In the genomic region with DNA sequence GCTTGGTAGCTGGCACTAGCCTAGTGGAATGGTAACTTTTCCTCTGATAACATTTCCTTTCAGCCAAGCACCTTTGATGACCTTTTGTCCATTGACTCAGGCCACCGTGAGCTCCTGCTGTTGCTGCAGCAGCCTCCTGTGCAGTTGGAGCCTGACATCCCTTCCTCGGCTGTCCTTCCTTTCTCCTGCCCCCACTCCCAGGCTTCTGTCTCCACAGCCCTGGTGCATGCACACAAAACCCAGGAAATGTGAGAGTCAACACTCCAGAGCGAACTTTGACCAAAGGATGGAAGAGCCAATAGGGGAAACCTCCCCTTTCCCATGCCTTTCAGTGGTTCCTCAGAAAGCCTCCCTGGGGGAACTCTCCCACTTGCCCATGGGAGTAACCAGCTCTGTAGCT, we compare ENCODE assay signal across 23 cellular contexts.
DNase-seq lines count a peak whose midpoint lies in the region; ATAC-seq, FAIRE-seq and TF ChIP-seq lines count a peak whose summit lies in the region.
"Had no signal": no experiment of that assay in that cellular context is flagged by ENCODE, and none has a peak within 500 bp of the region (broad histone marks: within the 10 kb centered on the region; RNA-seq: fewer than 3 reads in every experiment).

No MANE protein-coding gene starts in this region.

- H3K27ac ChIP-seq in HepG2 (ENCODE audit: extremely low read length, insufficient read depth, low read length): no peak overlapping the region
- H3K27ac ChIP-seq: GM23248 had no signal

- H3K27ac Mint-ChIP-seq in osteocyte (ENCODE audit: unreplicated experiment): no peak overlapping the region
- H3K27ac Mint-ChIP-seq: CD4-positive, CD25-positive, alpha-beta regulatory T cell; CD8-positive, alpha-beta memory T cell; IgD-negative memory B cell had no signal

- no peak overlapping the region for H3K9ac ChIP-seq in HepG2 (ENCODE audit: insufficient read depth, low read depth, low read length)
- H3K9ac ChIP-seq: GM23248 had no signal

- H3K4me1 Mint-ChIP-seq in osteocyte (ENCODE audit: unreplicated experiment): no peaks in the 10 kb centered on the region
- H3K4me1 Mint-ChIP-seq: CD4-positive, CD25-positive, alpha-beta regulatory T cell; CD8-positive, alpha-beta memory T cell; IgD-negative memory B cell had no signal

- no TSS peak for BruUV-seq in HepG2 (replicated peaks; lab: Mats Ljungman, UMichigan)

- no peak overlapping the region for H3K4me3 ChIP-seq in HepG2 (replicated peaks in 1 of 3; ENCODE audit: insufficient read depth in 1 of 3, low read depth in 2 of 3, low read length in 3 of 3)
- H3K4me3 ChIP-seq: GM23248, HAP-1 had no signal

- H3K9me3 Mint-ChIP-seq in osteocyte (ENCODE audit: unreplicated experiment): no peaks in the 10 kb centered on the region
- H3K9me3 Mint-ChIP-seq: IgD-negative memory B cell had no signal

- no peak overlapping the region for H2AFZ ChIP-seq in HepG2 (ENCODE audit: low read length)
- H2AFZ ChIP-seq: GM23248 had no signal

- H3K4me2 ChIP-seq in HepG2 (ENCODE audit: low read depth, low read length): peak overlapping the region; percentile 55

- POLR2A ChIA-PET in HepG2 (lab: Yijun Ruan, JAX): no interaction called here

- H3K27me3 ChIP-seq in HepG2 (ENCODE audit: control insufficient read depth in 1 of 2, insufficient read depth in 2 of 2, low read length in 2 of 2): no peaks in the 10 kb centered on the region

- no peak overlapping the region for H3K4me3 Mint-ChIP-seq in osteocyte (ENCODE audit: unreplicated experiment)
- H3K4me3 Mint-ChIP-seq: CD8-positive, alpha-beta memory T cell; IgD-negative memory B cell had no signal

- no peak for TF ChIP-seq POLR2A in HepG2 (IDR thresholded peaks at IDR 0.05; ENCODE audit: insufficient read depth in 1 of 2, low read depth in 2 of 2, low read length in 2 of 2)

- FAIRE-seq in HepG2 (lab: Jason Lieb, UNC): peak; percentile 21
- FAIRE-seq: A204.1, D721Med, GM19239 had no signal

- 0% methylated on average over 3 of the region's 3 CpGs for WGBS in HepG2 (ENCODE audit: low lambda C conversion rate)

- no peaks in the 10 kb centered on the region for H3K9me3 ChIP-seq in HepG2 (ENCODE audit: low read length)
- H3K9me3 ChIP-seq: BE2C, Caco-2, HAP-1 had no signal

- no peaks in the 10 kb centered on the region for H3K36me3 ChIP-seq in HepG2 (replicated peaks in 1 of 2; ENCODE audit: control insufficient read depth in 1 of 2, insufficient read depth in 2 of 2, low read length in 2 of 2)
- H3K36me3 ChIP-seq: BE2C, HAP-1 had no signal

- ATAC-seq in HepG2 (peak; percentile 95), HG03342 (IDR thresholded peaks at IDR 0.05; ENCODE audit: unreplicated experiment) (no peak), GM18909 (IDR thresholded peaks at IDR 0.05; ENCODE audit: poor library complexity, unreplicated experiment) (no peak)

- TF ChIP-seq EP300 in HepG2 (IDR thresholded peaks at IDR 0.05; ENCODE audit: low read depth in 2 of 2, low read length in 2 of 2) (no peak), HepG2 (CRISPR knock-in tag; IDR thresholded peaks at IDR 0.05; ENCODE audit: borderline replicate concordance) (no peak)

- no peak for TF ChIP-seq RAD21 in HepG2 (CRISPR knock-in tag; IDR thresholded peaks at IDR 0.05)

- CTCF ChIA-PET in HepG2 (lab: Yijun Ruan, JAX; ENCODE audit: low intra/inter-chr PET ratio, low total read pairs): no interaction called here

- H3K79me2 ChIP-seq in HepG2 (ENCODE audit: insufficient read depth, low read length): no peaks in the 10 kb centered on the region

- TF ChIP-seq CTCF in HepG2 (CRISPR knock-in tag; IDR thresholded peaks at IDR 0.05): no peak
- no peak for TF ChIP-seq CTCF in osteocyte (IDR thresholded peaks at IDR 0.05)

- no peaks in the 10 kb centered on the region for H3K36me3 Mint-ChIP-seq in osteocyte (ENCODE audit: unreplicated experiment)
- H3K36me3 Mint-ChIP-seq: CD4-positive, CD25-positive, alpha-beta regulatory T cell; CD8-positive, alpha-beta memory T cell had no signal

- no peaks in the 10 kb centered on the region for H3K27me3 Mint-ChIP-seq in osteocyte (ENCODE audit: unreplicated experiment)

- in situ Hi-C loops in HepG2 (cut with HindIII; ENCODE audit: extremely low pct_ligation_motif_present, low pct_unique_long_range_greater_than_20kb): loop anchor here (25.0 kb wide), 1 partner anchor 368 kb away; no protein-coding TSS in a partner anchor

- peaks cover 11% of the 10 kb centered on the region for H3K4me1 ChIP-seq in HepG2 (ENCODE audit: insufficient read depth, low read length)
- H3K4me1 ChIP-seq: BE2C had no signal

- DNase-seq in DMS53 treated with DMSO at 0.1 percent for 48 hours (lab: John Stamatoyannopoulos, UW; ENCODE audit: unreplicated experiment): peak; percentile 68
- peak; percentile 39 for DNase-seq in NCI-H69 (lab: John Stamatoyannopoulos, UW)
- DNase-seq in HepG2 (ENCODE audit: low spot score): peak; percentile 41
- DNase-seq in osteocyte (ENCODE audit: extremely low spot score, unreplicated experiment): peak; percentile 8
- no peak for DNase-seq in cerebellar nuclear complex (lab: John Stamatoyannopoulos, UW)
- no peak for DNase-seq in NCI-H82 treated with DMSO at 0.1 percent for 48 hours (lab: John Stamatoyannopoulos, UW; ENCODE audit: unreplicated experiment)
- DNase-seq: ACHN; BE2C; C1 segment of cervical spinal cord; Caco-2; CD4-positive, CD25-positive, alpha-beta regulatory T cell; CD8-positive, alpha-beta memory T cell; DMS79 treated with DMSO at 0.1 percent for 48 hours; GF-D8; GM23248; KBM-7 had no signal

- intact Hi-C loops in HepG2 (cut with micrococcal nuclease; ENCODE audit: unreplicated experiment): no loop called here

- no peaks in the 10 kb centered on the region for H4K20me1 ChIP-seq in HepG2 (ENCODE audit: insufficient read depth, low read length)

TF ChIP-seq in HepG2, 621 proteins besides CTCF, POLR2A, EP300 and RAD21 (continues in another document):
- no peak for TF ChIP-seq SKIL (CRISPR knock-in tag; IDR thresholded peaks at IDR 0.05; ENCODE audit: borderline replicate concordance)
- no peak for TF ChIP-seq CBX5 (CRISPR knock-in tag; IDR thresholded peaks at IDR 0.05; ENCODE audit: borderline replicate concordance)
- no peak for TF ChIP-seq DMAP1 (CRISPR knock-in tag; IDR thresholded peaks at IDR 0.05)
- no peak for TF ChIP-seq CHCHD3 (CRISPR knock-in tag; IDR thresholded peaks at IDR 0.05)
- TF ChIP-seq KMT2A (CRISPR knock-in tag; IDR thresholded peaks at IDR 0.05): no peak
- TF ChIP-seq, protein P1, sequence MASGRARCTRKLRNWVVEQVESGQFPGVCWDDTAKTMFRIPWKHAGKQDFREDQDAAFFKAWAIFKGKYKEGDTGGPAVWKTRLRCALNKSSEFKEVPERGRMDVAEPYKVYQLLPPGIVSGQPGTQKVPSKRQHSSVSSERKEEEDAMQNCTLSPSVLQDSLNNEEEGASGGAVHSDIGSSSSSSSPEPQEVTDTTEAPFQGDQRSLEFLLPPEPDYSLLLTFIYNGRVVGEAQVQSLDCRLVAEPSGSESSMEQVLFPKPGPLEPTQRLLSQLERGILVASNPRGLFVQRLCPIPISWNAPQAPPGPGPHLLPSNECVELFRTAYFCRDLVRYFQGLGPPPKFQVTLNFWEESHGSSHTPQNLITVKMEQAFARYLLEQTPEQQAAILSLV (CRISPR knock-in tag; IDR thresholded peaks at IDR 0.05; ENCODE audit: borderline replicate concordance): no peak
- TF ChIP-seq ZBTB25 (CRISPR knock-in tag; IDR thresholded peaks at IDR 0.05): no peak
- peak; percentile 78 for TF ChIP-seq ZNF644 (CRISPR knock-in tag; IDR thresholded peaks at IDR 0.05; ENCODE audit: low read depth)
- no peak for TF ChIP-seq HMGA1 (CRISPR knock-in tag; conservative IDR thresholded peaks at IDR 0.05)
- TF ChIP-seq, protein P2, sequence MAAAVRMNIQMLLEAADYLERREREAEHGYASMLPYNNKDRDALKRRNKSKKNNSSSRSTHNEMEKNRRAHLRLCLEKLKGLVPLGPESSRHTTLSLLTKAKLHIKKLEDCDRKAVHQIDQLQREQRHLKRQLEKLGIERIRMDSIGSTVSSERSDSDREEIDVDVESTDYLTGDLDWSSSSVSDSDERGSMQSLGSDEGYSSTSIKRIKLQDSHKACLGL (CRISPR knock-in tag; IDR thresholded peaks at IDR 0.05): no peak
- no peak for TF ChIP-seq BCL3 (CRISPR knock-in tag; IDR thresholded peaks at IDR 0.05)
- no peak for TF ChIP-seq HDAC2 (CRISPR knock-in tag; IDR thresholded peaks at IDR 0.05)
- TF ChIP-seq ZNF558 (CRISPR knock-in tag; IDR thresholded peaks at IDR 0.05; ENCODE audit: borderline replicate concordance): no peak

Comparison
In these comparisons a context has a peak if more than half of its experiments do, and no peak if none do; other contexts are left out.
1. DNase-seq: peak in DMS53 treated with DMSO at 0.1 percent for 48 hours (single experiment), NCI-H69 (single experiment), HepG2 (single experiment) and osteocyte (single experiment); none in cerebellar nuclear complex (0 of 2) and NCI-H82 treated with DMSO at 0.1 percent for 48 hours (single experiment).